ENCODE assay signal across 17 cellular contexts in the genomic region with DNA sequence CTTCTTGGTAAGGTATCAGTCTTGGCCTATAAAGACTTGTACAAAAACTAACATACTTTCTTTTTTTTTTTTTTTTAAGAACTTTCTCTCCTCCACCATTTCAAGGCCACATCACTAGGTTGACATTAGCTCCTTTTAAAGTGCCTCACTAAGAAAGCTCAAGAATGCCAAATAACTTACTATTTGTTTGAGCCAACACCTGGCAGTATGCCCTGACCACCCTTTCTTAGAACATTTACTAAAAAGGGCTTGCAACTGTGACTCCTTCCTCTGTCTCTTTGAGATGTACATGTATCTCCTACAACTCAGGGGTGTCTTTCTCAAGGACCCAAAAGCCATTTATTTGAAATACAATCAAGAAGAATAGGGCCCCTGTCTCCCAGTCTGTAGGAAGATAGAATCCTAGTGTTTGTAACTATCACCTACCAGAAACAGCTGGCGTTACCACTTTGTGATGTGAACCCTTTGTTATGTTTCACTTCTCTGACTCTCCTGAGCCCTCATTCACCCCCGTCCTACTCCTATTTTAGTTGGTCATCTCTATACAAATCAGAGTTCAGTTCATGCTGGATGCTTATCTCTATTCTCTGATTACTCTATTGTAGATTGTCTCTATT. TPM values are rescaled to one million over a fixed set of nuclear protein-coding genes. Genes with fewer than 3 reads are reported as not detected.
A peak's percentile ranks its signal among the peaks of the same experiment; 100 is the strongest.
DNase-seq lines count a peak whose midpoint lies in the region; ATAC-seq and TF ChIP-seq lines count a peak whose summit lies in the region.
"Had no signal": no experiment of that assay in that cellular context is flagged by ENCODE, and none has a peak within 500 bp of the region (broad histone marks: within the 10 kb centered on the region; RNA-seq: fewer than 3 reads in every experiment).

No MANE protein-coding gene starts in this region.

- H3K4me3 Mint-ChIP-seq in WTC11, result no peak overlapping the region
- H3K4me3 Mint-ChIP-seq: CD4-positive, CD25-positive, alpha-beta regulatory T cell; H9 had no signal

- intact Hi-C loops in thyroid gland (cut with DNase I), result no loop called here

- peaks cover 4% of the 10 kb centered on the region for H3K4me1 Mint-ChIP-seq in WTC11
- H3K4me1 Mint-ChIP-seq: CD4-positive, CD25-positive, alpha-beta regulatory T cell had no signal

- H3K27me3 ChIP-seq in HUES48 (ENCODE audit: control insufficient read depth, insufficient read depth, low read length), result no peaks in the 10 kb centered on the region
- no peaks in the 10 kb centered on the region for H3K27me3 ChIP-seq in thyroid gland
- H3K27me3 ChIP-seq: BLaER1 treated with 17β-estradiol and CSF1 and Interleukin-3, amounts not matched to agents 10 nM and 100 nM had no signal

- peaks cover 17% of the 10 kb centered on the region for H3K27me3 Mint-ChIP-seq in WTC11 (ENCODE audit: low read depth)

- 50% methylated on average over 2 of the region's 2 CpGs for WGBS in thyroid gland, 2 donors

- TF ChIP-seq CTCF in WTC11 (IDR thresholded peaks at IDR 0.05) (no peak), fibroblast of the aortic adventitia (IDR thresholded peaks at IDR 0.05; ENCODE audit: insufficient read depth, low read length) (no peak), thyroid gland (IDR thresholded peaks at IDR 0.05) (no peak)

- H3K9ac ChIP-seq in HUES48 (ENCODE audit: low read depth, low read length), result no peak overlapping the region
- H3K9ac ChIP-seq: BLaER1 treated with 17β-estradiol and CSF1 and Interleukin-3, amounts not matched to agents 10 nM and 100 nM; GM23248 had no signal

- ATAC-seq in WTC11, result peak; percentile 46
- no peak for ATAC-seq in HG02970 (IDR thresholded peaks at IDR 0.05; ENCODE audit: low FRiP score, unreplicated experiment)
- ATAC-seq in GM19395 (IDR thresholded peaks at IDR 0.05; ENCODE audit: unreplicated experiment), result no peak
- no peak for ATAC-seq in HG03175 (IDR thresholded peaks at IDR 0.05; ENCODE audit: unreplicated experiment)
- ATAC-seq: A549, K562 had no signal

- DNase-seq in WTC11 (ENCODE audit: low spot score) (no peak), fibroblast of the aortic adventitia (ENCODE audit: low read depth) (peak; percentile 26), thyroid gland (peak; percentile 90 to 91), NOMO-1 treated with DMSO at 0.1 percent for 48 hours (lab: John Stamatoyannopoulos, UW; ENCODE audit: unreplicated experiment) (no peak)
- DNase-seq: AML-193; CD4-positive, CD25-positive, alpha-beta regulatory T cell; DMS53; GF-D8; GM23248; H9 had no signal

- H3K36me3 Mint-ChIP-seq in WTC11, result peaks cover 33% of the 10 kb centered on the region
- H3K36me3 Mint-ChIP-seq: CD4-positive, CD25-positive, alpha-beta regulatory T cell had no signal

- H3K4me3 ChIP-seq in HUES48 (ENCODE audit: low read depth, low read length), result no peak overlapping the region
- H3K4me3 ChIP-seq in fibroblast of the aortic adventitia (ENCODE audit: low read depth, low read length), result no peak overlapping the region
- no peak overlapping the region for H3K4me3 ChIP-seq in thyroid gland (replicated peaks in 1 of 3)
- H3K4me3 ChIP-seq: A549; BLaER1 treated with 17β-estradiol and CSF1 and Interleukin-3, amounts not matched to agents 10 nM and 100 nM; GM23248; K562 had no signal

- no peak overlapping the region for H3K27ac Mint-ChIP-seq in WTC11

- H3K27ac ChIP-seq in HUES48 (ENCODE audit: low read depth, low read length), result peak overlapping the region; percentile 46
- peak overlapping the region; percentile 68 to 83 (median 72) for H3K27ac ChIP-seq in thyroid gland
- H3K27ac ChIP-seq: A549; BLaER1 treated with 17β-estradiol and CSF1 and Interleukin-3, amounts not matched to agents 10 nM and 100 nM; GM23248 had no signal

- no peaks in the 10 kb centered on the region; the same call in 1 of the 2 replicates for H3K4me1 ChIP-seq in HUES48 (ENCODE audit: control insufficient read depth, insufficient read depth, low read length)
- peaks cover 11 to 15% of the 10 kb centered on the region in 2 donors for H3K4me1 ChIP-seq in thyroid gland
- H3K4me1 ChIP-seq: BLaER1 treated with 17β-estradiol and CSF1 and Interleukin-3, amounts not matched to agents 10 nM and 100 nM had no signal

- TF ChIP-seq POLR2A in thyroid gland (IDR thresholded peaks at IDR 0.05), result peak in 1 of 2 donors; percentile 37

- CTCF ChIA-PET in WTC11 (lab: Charles Lee), result no interaction called here

- POLR2A ChIA-PET in WTC11 (lab: Charles Lee), result no interaction called here

- peaks cover 60% of the 10 kb centered on the region for H3K9me3 Mint-ChIP-seq in WTC11

- H3K9me3 ChIP-seq in HUES48 (ENCODE audit: control insufficient read depth, insufficient read depth, low read length) (peaks cover 31% of the 10 kb centered on the region), thyroid gland (no peaks in the 10 kb centered on the region)
- H3K9me3 ChIP-seq: A549 had no signal

- no peaks in the 10 kb centered on the region for H3K36me3 ChIP-seq in HUES48 (ENCODE audit: control insufficient read depth, insufficient read depth, low read length)
- no peaks in the 10 kb centered on the region for H3K36me3 ChIP-seq in thyroid gland
- H3K36me3 ChIP-seq: BLaER1 treated with 17β-estradiol and CSF1 and Interleukin-3, amounts not matched to agents 10 nM and 100 nM had no signal

TF ChIP-seq in WTC11, 78 proteins besides CTCF, POLR2A, EP300 and RAD21:
- TF ChIP-seq GRHL2 (CRISPR knock-in tag; IDR thresholded peaks at IDR 0.05; ENCODE audit: insufficient replicate concordance, severe bottlenecking) (no peak), MAX (CRISPR knock-in tag; IDR thresholded peaks at IDR 0.05) (no peak), EMX1 (CRISPR knock-in tag; IDR thresholded peaks at IDR 0.05) (no peak)
- TF ChIP-seq, protein P1, sequence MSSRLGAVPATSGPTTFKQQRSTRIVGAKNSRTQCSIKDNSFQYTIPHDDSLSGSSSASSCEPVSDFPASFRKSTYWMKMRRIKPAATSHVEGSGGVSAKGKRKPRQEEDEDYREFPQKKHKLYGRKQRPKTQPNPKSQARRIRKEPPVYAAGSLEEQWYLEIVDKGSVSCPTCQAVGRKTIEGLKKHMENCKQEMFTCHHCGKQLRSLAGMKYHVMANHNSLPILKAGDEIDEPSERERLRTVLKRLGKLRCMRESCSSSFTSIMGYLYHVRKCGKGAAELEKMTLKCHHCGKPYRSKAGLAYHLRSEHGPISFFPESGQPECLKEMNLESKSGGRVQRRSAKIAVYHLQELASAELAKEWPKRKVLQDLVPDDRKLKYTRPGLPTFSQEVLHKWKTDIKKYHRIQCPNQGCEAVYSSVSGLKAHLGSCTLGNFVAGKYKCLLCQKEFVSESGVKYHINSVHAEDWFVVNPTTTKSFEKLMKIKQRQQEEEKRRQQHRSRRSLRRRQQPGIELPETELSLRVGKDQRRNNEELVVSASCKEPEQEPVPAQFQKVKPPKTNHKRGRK (CRISPR knock-in tag; IDR thresholded peaks at IDR 0.05; ENCODE audit: borderline replicate concordance), result no peak

RNA-seq across cellular contexts. Expression of gene SAMD13, which starts 12.2 kb away (rescaled TPM):
- total RNA-seq in WTC11 (2021), result 1.8 to 2.9 TPM (median 2.3 TPM) in 3 replicates
- 1.4 and 3.1 TPM in 2 replicates for total RNA-seq in fibroblast of the aortic adventitia (ENCODE audit: low replicate concordance)
- total RNA-seq in thyroid gland, result 1 to 10 TPM; 5.6 to 9.5 (median 5.9) TPM
- total RNA-seq: CD4-positive, CD25-positive, alpha-beta regulatory T cell had no signal

Comparison
In these comparisons a context has a peak if more than half of its experiments do, and no peak if none do; other contexts are left out.
1. DNase-seq: peak in fibroblast of the aortic adventitia (single experiment) and thyroid gland (2 of 2); none in WTC11 (single experiment) and NOMO-1 treated with DMSO at 0.1 percent for 48 hours (single experiment).